13 cellular contexts compared by ENCODE assay signal in genomic region chr20:56778765-56779195, GRCh38.
DNase-seq lines count a peak whose midpoint lies in the region; ATAC-seq and TF ChIP-seq lines count a peak whose summit lies in the region.
"Had no signal": no experiment of that assay in that cellular context is flagged by ENCODE, and none has a peak within 500 bp of the region (broad histone marks: within the 10 kb centered on the region; RNA-seq: fewer than 3 reads in every experiment).

No MANE protein-coding gene starts in this region.

- H4K20me1 ChIP-seq in smooth muscle cell (ENCODE audit: low read depth) = no peaks in the 10 kb centered on the region

- ATAC-seq in activated CD8-positive, alpha-beta T cell treated with anti-CD3 and anti-CD28 coated beads, Interleukin-2, amount 10 ng/mL, durations not matched to agents 7 days and 5 days = peak; percentile 64
- peak in 3 of 4 donors; percentile 56 to 79 (median 59) for ATAC-seq in heart left ventricle
- ATAC-seq in activated T-helper 17 cell treated with anti-CD3 and anti-CD28 coated beads, Interleukin-2, amount 50 U/mL, for 72 hours (replicated peaks) = no peak
- ATAC-seq in HG02798 (IDR thresholded peaks at IDR 0.05; ENCODE audit: poor library complexity, unreplicated experiment) = no peak

- H3K27me3 Mint-ChIP-seq in activated CD8-positive, alpha-beta T cell treated with anti-CD3 and anti-CD28 coated beads, Interleukin-2, amount 10 ng/mL, durations not matched to agents 7 days and 5 days (ENCODE audit: low read depth) = peaks cover 2% of the 10 kb centered on the region
- peaks cover 8% of the 10 kb centered on the region for H3K27me3 Mint-ChIP-seq in activated T-helper 17 cell treated with anti-CD3 and anti-CD28 coated beads, Interleukin-2, amount 50 U/mL, for 72 hours

- H3K9me3 Mint-ChIP-seq in activated CD8-positive, alpha-beta T cell treated with anti-CD3 and anti-CD28 coated beads, Interleukin-2, amount 10 ng/mL, durations not matched to agents 7 days and 5 days (ENCODE audit: insufficient read depth) = no peaks in the 10 kb centered on the region
- H3K9me3 Mint-ChIP-seq in activated T-helper 17 cell treated with anti-CD3 and anti-CD28 coated beads, Interleukin-2, amount 50 U/mL, for 72 hours = peaks cover 4% of the 10 kb centered on the region

- H3K4me1 ChIP-seq in heart left ventricle = peaks cover 0 to 6% (median 0%) of the 10 kb centered on the region in 12 donors
- no peaks in the 10 kb centered on the region for H3K4me1 ChIP-seq in smooth muscle cell (ENCODE audit: low read depth)
- H3K4me1 ChIP-seq: tibial artery had no signal

- no peaks in the 10 kb centered on the region for H3K79me2 ChIP-seq in smooth muscle cell (ENCODE audit: low read depth)

- no peak for TF ChIP-seq CTCF in heart left ventricle (IDR thresholded peaks at IDR 0.05)
- no peak for TF ChIP-seq CTCF in smooth muscle cell (IDR thresholded peaks at IDR 0.05; ENCODE audit: borderline replicate concordance, insufficient read depth, poor library complexity, severe bottlenecking)

- DNase-seq in NCI-H345 (lab: John Stamatoyannopoulos, UW) = peak; percentile 29
- DNase-seq in NCI-H345 treated with DMSO at 0.1 percent for 48 hours (lab: John Stamatoyannopoulos, UW; ENCODE audit: unreplicated experiment) = no peak
- DNase-seq in activated CD8-positive, alpha-beta T cell treated with anti-CD3 and anti-CD28 coated beads, Interleukin-2, amount 10 ng/mL, durations not matched to agents 7 days and 5 days = peak; percentile 28
- DNase-seq in heart left ventricle = peak in 3 of 5 donors; percentile 27 to 50 (median 32)
- DNase-seq in smooth muscle cell (lab: John Stamatoyannopoulos, UW; ENCODE audit: unreplicated experiment) = no peak
- DNase-seq in NCI-H1417 treated with DMSO at 0.1 percent for 48 hours (lab: John Stamatoyannopoulos, UW) = no peak
- DNase-seq: cerebellar nuclear complex; NCI-H2107; stimulated activated CD4-positive, alpha-beta T cell treated with anti-CD3 and anti-CD28 coated beads, Interleukin-4, amount 100 ng/mL, for 4 hours; tibial artery had no signal

- CTCF ChIA-PET in activated CD8-positive, alpha-beta T cell treated with anti-CD3 and anti-CD28 coated beads, Interleukin-2, amount 10 ng/mL, durations not matched to agents 7 days and 5 days (lab: Charles Lee) = no interaction called here

- TF ChIP-seq POLR2A in heart left ventricle (IDR thresholded peaks at IDR 0.05) = no peak

- WGBS in heart left ventricle, 4 donors = 11 to 31% (median 24%) methylated on average over 6 to 8 of the region's 8 CpGs
- 30% methylated on average over 8 of the region's 8 CpGs for WGBS in smooth muscle cell (ENCODE audit: low lambda C conversion rate)

- peaks cover 11% of the 10 kb centered on the region for H3K4me1 Mint-ChIP-seq in activated CD8-positive, alpha-beta T cell treated with anti-CD3 and anti-CD28 coated beads, Interleukin-2, amount 10 ng/mL, durations not matched to agents 7 days and 5 days (ENCODE audit: low read depth)
- no peaks in the 10 kb centered on the region for H3K4me1 Mint-ChIP-seq in activated T-helper 17 cell treated with anti-CD3 and anti-CD28 coated beads, Interleukin-2, amount 50 U/mL, for 72 hours

- H3K4me3 Mint-ChIP-seq in activated CD8-positive, alpha-beta T cell treated with anti-CD3 and anti-CD28 coated beads, Interleukin-2, amount 10 ng/mL, durations not matched to agents 7 days and 5 days = peak overlapping the region; percentile 13
- H3K4me3 Mint-ChIP-seq in activated T-helper 17 cell treated with anti-CD3 and anti-CD28 coated beads, Interleukin-2, amount 50 U/mL, for 72 hours = no peak overlapping the region

- no peaks in the 10 kb centered on the region for H3F3A ChIP-seq in smooth muscle cell (ENCODE audit: low read depth)

- H3K27ac Mint-ChIP-seq in activated CD8-positive, alpha-beta T cell treated with anti-CD3 and anti-CD28 coated beads, Interleukin-2, amount 10 ng/mL, durations not matched to agents 7 days and 5 days = peak overlapping the region; percentile 54
- no peak overlapping the region for H3K27ac Mint-ChIP-seq in activated T-helper 17 cell treated with anti-CD3 and anti-CD28 coated beads, Interleukin-2, amount 50 U/mL, for 72 hours

- H3K36me3 ChIP-seq in heart left ventricle = no peaks in the 10 kb centered on the region
- H3K36me3 ChIP-seq in smooth muscle cell (ENCODE audit: low read depth) = no peaks in the 10 kb centered on the region
- H3K36me3 ChIP-seq: tibial artery had no signal

- H3K27me3 ChIP-seq in heart left ventricle (peaks cover 0 to 42% (median 5%) of the 10 kb centered on the region in 9 donors), smooth muscle cell (ENCODE audit: low read depth) (no peaks in the 10 kb centered on the region)

- peak overlapping the region; percentile 8 for H2AFZ ChIP-seq in smooth muscle cell (ENCODE audit: low read depth)

- H3K4me3 ChIP-seq in heart left ventricle = no peak overlapping the region
- no peak overlapping the region for H3K4me3 ChIP-seq in smooth muscle cell
- H3K4me3 ChIP-seq: SK-N-MC, tibial artery had no signal

- H3K9me3 ChIP-seq in heart left ventricle (no peaks in the 10 kb centered on the region), smooth muscle cell (replicated peaks; ENCODE audit: low read depth) (no peaks in the 10 kb centered on the region)
- H3K9me3 ChIP-seq: tibial artery had no signal

- POLR2A ChIA-PET in activated CD8-positive, alpha-beta T cell treated with anti-CD3 and anti-CD28 coated beads, Interleukin-2, amount 10 ng/mL, durations not matched to agents 7 days and 5 days (lab: Charles Lee) = no interaction called here

- intact Hi-C loops in heart left ventricle (cut with DNase I) = no loop called here

- H3K27ac ChIP-seq in heart left ventricle = peak overlapping the region in 1 of 12 donors; percentile 57
- no peak overlapping the region for H3K27ac ChIP-seq in smooth muscle cell (ENCODE audit: low read depth)
- H3K27ac ChIP-seq: SK-N-MC, tibial artery had no signal

- peak overlapping the region; percentile 43 for H3K4me2 ChIP-seq in smooth muscle cell

- H3K9ac ChIP-seq in smooth muscle cell (ENCODE audit: low read depth) = no peak overlapping the region

- no peaks in the 10 kb centered on the region for H3K36me3 Mint-ChIP-seq in activated CD8-positive, alpha-beta T cell treated with anti-CD3 and anti-CD28 coated beads, Interleukin-2, amount 10 ng/mL, durations not matched to agents 7 days and 5 days (ENCODE audit: low read depth)
- no peaks in the 10 kb centered on the region for H3K36me3 Mint-ChIP-seq in activated T-helper 17 cell treated with anti-CD3 and anti-CD28 coated beads, Interleukin-2, amount 50 U/mL, for 72 hours (ENCODE audit: low read depth)

Comparison
In these comparisons a context has a peak if more than half of its experiments do, and no peak if none do; other contexts are left out.
1. DNase-seq: peak in NCI-H345 (single experiment), activated CD8-positive, alpha-beta T cell treated with anti-CD3 and anti-CD28 coated beads, Interleukin-2, amount 10 ng/mL, durations not matched to agents 7 days and 5 days (single experiment) and heart left ventricle (3 of 5); none in NCI-H345 treated with DMSO at 0.1 percent for 48 hours (single experiment), smooth muscle cell (single experiment) and NCI-H1417 treated with DMSO at 0.1 percent for 48 hours (single experiment).
2. ATAC-seq: peak in activated CD8-positive, alpha-beta T cell treated with anti-CD3 and anti-CD28 coated beads, Interleukin-2, amount 10 ng/mL, durations not matched to agents 7 days and 5 days (single experiment) and heart left ventricle (3 of 4); none in activated T-helper 17 cell treated with anti-CD3 and anti-CD28 coated beads, Interleukin-2, amount 50 U/mL, for 72 hours (single experiment) and HG02798 (single experiment).